ENCODE assay signal across 17 cellular contexts in genomic region chr16:9318764-9319163, GRCh38.
"Had no signal": no experiment of that assay in that cellular context is flagged by ENCODE, and none has a peak within 500 bp of the region (broad histone marks: within the 10 kb centered on the region; RNA-seq: fewer than 3 reads in every experiment).

No MANE protein-coding gene starts in this region.

- H3K4me3 ChIP-seq: colonic mucosa, gastroesophageal sphincter, thyroid gland had no signal

- H3K4me1 ChIP-seq: parathyroid adenoma, thyroid gland had no signal

- H3K27me3 ChIP-seq: colonic mucosa, gastroesophageal sphincter, neutrophil, thyroid gland had no signal

- DNase-seq: activated CD4-positive, alpha-beta T cell treated with anti-CD3 and anti-CD28 coated beads for 4 hours; activated CD8-positive, alpha-beta T cell treated with anti-CD3 and anti-CD28 coated beads for 36 hours; activated effector memory CD4-positive, alpha-beta T cell treated with anti-CD3 and anti-CD28 coated beads, Interleukin-2, amount 50 U/mL, for 16 hours; activated T-cell treated with anti-CD3 and anti-CD28 coated beads, Interleukin-2, amount 50 U/mL, for 4 hours; amniotic stem cell; central memory CD4-positive, alpha-beta T cell; colonic mucosa; left ventricle myocardium superior; naive thymus-derived CD8-positive, alpha-beta T cell; stimulated activated CD4-positive, alpha-beta T cell treated with anti-CD3 and anti-CD28 coated beads, Interleukin-12 subunit alpha, Interleukin-12 subunit beta, amount 100 ng/mL, for 4 hours; T1000; thyroid gland; WERI-Rb-1 had no signal

- H3K9me3 ChIP-seq: colonic mucosa, neutrophil, thyroid gland had no signal

- H3K36me3 ChIP-seq: colonic mucosa, gastroesophageal sphincter, neutrophil, thyroid gland, WERI-Rb-1 had no signal

- H3K27ac ChIP-seq: colonic mucosa, gastroesophageal sphincter, neutrophil, parathyroid adenoma, thyroid gland, WERI-Rb-1 had no signal

- ATAC-seq: activated CD8-positive, alpha-beta T cell treated with anti-CD3 and anti-CD28 coated beads for 36 hours; activated T-cell treated with anti-CD3 and anti-CD28 coated beads, Interleukin-2, amount 50 U/mL, for 4 hours; gastroesophageal sphincter; left ventricle myocardium superior; naive thymus-derived CD8-positive, alpha-beta T cell; stimulated activated memory B cell treated with anti-CD40 and anti-IgM and Interleukin-4, amounts not matched to agents 10 μg/mL and 1 μg/mL and 100 μg/mL, for 72 hours had no signal
